ENCODE assay signal across 1 cellular context in the genomic region with DNA sequence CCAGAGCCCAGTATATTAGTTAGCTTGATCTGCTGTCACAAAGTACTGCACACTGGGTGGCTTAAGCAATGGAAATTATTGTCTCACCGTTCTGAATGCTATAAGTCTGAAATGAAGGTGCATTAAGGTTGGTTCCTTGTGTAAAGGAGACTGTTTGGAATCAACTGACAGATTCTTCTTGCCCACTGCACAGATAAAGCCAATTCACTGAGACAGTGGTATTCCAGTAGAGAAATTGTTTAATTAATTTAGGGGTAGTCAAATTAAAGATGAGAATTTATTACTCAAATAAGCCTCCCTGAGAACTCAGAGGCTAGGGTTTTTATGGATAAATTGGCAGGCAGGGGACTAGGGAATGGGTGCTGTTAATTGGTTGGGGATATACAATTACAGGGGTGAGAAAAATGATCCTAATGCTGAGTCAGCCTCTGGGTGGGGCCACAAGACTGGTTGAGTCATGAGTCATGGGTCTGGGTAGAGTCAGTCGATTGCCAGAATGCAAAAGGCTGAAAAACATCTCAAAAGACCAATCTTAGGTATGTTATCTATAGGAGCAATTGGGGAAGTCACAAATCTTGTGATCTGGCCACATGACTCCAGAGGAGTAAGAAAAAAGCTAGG.
TF ChIP-seq lines count a peak whose summit lies in the region.

No MANE protein-coding gene starts in this region.

TF ChIP-seq in H1, 55 proteins besides CTCF, POLR2A, EP300 and RAD21:
- TF ChIP-seq, protein P1, sequence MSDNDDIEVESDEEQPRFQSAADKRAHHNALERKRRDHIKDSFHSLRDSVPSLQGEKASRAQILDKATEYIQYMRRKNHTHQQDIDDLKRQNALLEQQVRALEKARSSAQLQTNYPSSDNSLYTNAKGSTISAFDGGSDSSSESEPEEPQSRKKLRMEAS (IDR thresholded peaks at IDR 0.05), result no peak
- TF ChIP-seq TBP (IDR thresholded peaks at IDR 0.05; ENCODE audit: low read depth, low read length), result no peak
- no peak for TF ChIP-seq MAFK (IDR thresholded peaks at IDR 0.05; ENCODE audit: low read depth, low read length)
- TF ChIP-seq BACH1 (IDR thresholded peaks at IDR 0.05; ENCODE audit: low read length), result 0 out of 2 replicates have a peak, but pooled peaks have one; percentile 13
- TF ChIP-seq SIN3A (conservative IDR thresholded peaks at IDR 0.05 in 1 of 2, IDR thresholded peaks at IDR 0.05 in 1 of 2; ENCODE audit: low read depth in 1 of 2, low read length in 2 of 2), result no peak
